In genomic region chr17:74599531-74599939, GRCh38 we compare ENCODE assay signal across 14 cellular contexts. TPM values are rescaled to one million over a fixed set of nuclear protein-coding genes. Genes with fewer than 3 reads are reported as not detected.
A peak's percentile ranks its signal among the peaks of the same experiment; 100 is the strongest.
DNase-seq lines count a peak whose midpoint lies in the region; TF ChIP-seq lines count a peak whose summit lies in the region.
"Had no signal": no experiment of that assay in that cellular context is flagged by ENCODE, and none has a peak within 500 bp of the region (broad histone marks: within the 10 kb centered on the region; RNA-seq: fewer than 3 reads in every experiment).

No MANE protein-coding gene starts in this region.

- 35% methylated on average over 5 of the region's 5 CpGs for WGBS in smooth muscle cell (ENCODE audit: low lambda C conversion rate)

- no peaks in the 10 kb centered on the region for H3K79me2 ChIP-seq in smooth muscle cell (ENCODE audit: low read depth)

- no peak overlapping the region for H3K9ac ChIP-seq in smooth muscle cell (ENCODE audit: low read depth)

- peak; percentile 48 for DNase-seq in DMS 273 (lab: John Stamatoyannopoulos, UW; ENCODE audit: unreplicated experiment)
- no peak for DNase-seq in DMS 273 treated with DMSO at 0.1 percent for 48 hours (lab: John Stamatoyannopoulos, UW)
- DNase-seq in NOMO-1 treated with dmso at 0.1 percent for 144 hours (lab: John Stamatoyannopoulos, UW; ENCODE audit: unreplicated experiment), result peak; percentile 95
- peak; percentile 58 for DNase-seq in pons (ENCODE audit: low spot score)
- DNase-seq in T-helper 2 cell treated with Interferon-gamma antibody and Interleukin-4, amounts not matched to agents 5 μg/mL and 100 μg/mL, for 36 hours (ENCODE audit: low spot score), result no peak
- no peak for DNase-seq in smooth muscle cell (lab: John Stamatoyannopoulos, UW; ENCODE audit: unreplicated experiment)
- DNase-seq in DMS153 (lab: John Stamatoyannopoulos, UW), result no peak
- DNase-seq: activated CD8-positive, alpha-beta memory T cell treated with anti-CD3 and anti-CD28 coated beads for 24 hours; NCI-H1048; NCI-H510A had no signal

- H3K4me1 Mint-ChIP-seq in dendritic cell treated with granulocyte-macrophage colony-stimulating factor and Interleukin-4, amounts not matched to agents 40 ng/mL and 50 ng/mL, for 4 days (ENCODE audit: low read depth), result peaks cover 86% of the 10 kb centered on the region
- peaks cover 8% of the 10 kb centered on the region for H3K4me1 Mint-ChIP-seq in T-helper 2 cell treated with Interferon-gamma antibody and Interleukin-4, amounts not matched to agents 5 μg/mL and 100 μg/mL, for 36 hours (ENCODE audit: low read depth)

- H3K27me3 ChIP-seq in smooth muscle cell (ENCODE audit: low read depth), result no peaks in the 10 kb centered on the region

- no peaks in the 10 kb centered on the region for H3K9me3 ChIP-seq in smooth muscle cell (replicated peaks; ENCODE audit: low read depth)

- no peak overlapping the region for H3K27ac ChIP-seq in smooth muscle cell (ENCODE audit: low read depth)
- H3K27ac ChIP-seq: 22Rv1 had no signal

- H3K4me3 Mint-ChIP-seq in dendritic cell treated with granulocyte-macrophage colony-stimulating factor and Interleukin-4, amounts not matched to agents 40 ng/mL and 50 ng/mL, for 4 days, result peak overlapping the region; percentile 30
- no peak overlapping the region for H3K4me3 Mint-ChIP-seq in T-helper 2 cell treated with Interferon-gamma antibody and Interleukin-4, amounts not matched to agents 5 μg/mL and 100 μg/mL, for 36 hours

- intact Hi-C loops in dendritic cell treated with granulocyte-macrophage colony-stimulating factor and Interleukin-4, amounts not matched to agents 40 ng/mL and 50 ng/mL, for 4 days (cut with micrococcal nuclease), result loop anchor here (1.0 kb wide), 1 partner anchor 33 kb away; no protein-coding TSS in a partner anchor

- H4K20me1 ChIP-seq in smooth muscle cell (ENCODE audit: low read depth), result no peaks in the 10 kb centered on the region

- no peaks in the 10 kb centered on the region for H3F3A ChIP-seq in smooth muscle cell (ENCODE audit: low read depth)

- H2AFZ ChIP-seq in smooth muscle cell (ENCODE audit: low read depth), result no peak overlapping the region

- H3K27me3 Mint-ChIP-seq in dendritic cell treated with granulocyte-macrophage colony-stimulating factor and Interleukin-4, amounts not matched to agents 40 ng/mL and 50 ng/mL, for 4 days, result peaks cover 23% of the 10 kb centered on the region
- H3K27me3 Mint-ChIP-seq in T-helper 2 cell treated with Interferon-gamma antibody and Interleukin-4, amounts not matched to agents 5 μg/mL and 100 μg/mL, for 36 hours (ENCODE audit: low read depth), result peaks cover 29% of the 10 kb centered on the region

- H3K9me3 Mint-ChIP-seq in dendritic cell treated with granulocyte-macrophage colony-stimulating factor and Interleukin-4, amounts not matched to agents 40 ng/mL and 50 ng/mL, for 4 days, result no peaks in the 10 kb centered on the region
- no peaks in the 10 kb centered on the region for H3K9me3 Mint-ChIP-seq in T-helper 2 cell treated with Interferon-gamma antibody and Interleukin-4, amounts not matched to agents 5 μg/mL and 100 μg/mL, for 36 hours

- no peak overlapping the region for H3K4me2 ChIP-seq in smooth muscle cell

- TF ChIP-seq CTCF in smooth muscle cell (IDR thresholded peaks at IDR 0.05; ENCODE audit: borderline replicate concordance, insufficient read depth, poor library complexity, severe bottlenecking), result no peak

- H3K4me1 ChIP-seq in smooth muscle cell (ENCODE audit: low read depth), result no peaks in the 10 kb centered on the region

- no peaks in the 10 kb centered on the region for H3K36me3 ChIP-seq in smooth muscle cell (ENCODE audit: low read depth)

- peak overlapping the region; percentile 69 for H3K27ac Mint-ChIP-seq in dendritic cell treated with granulocyte-macrophage colony-stimulating factor and Interleukin-4, amounts not matched to agents 40 ng/mL and 50 ng/mL, for 4 days
- H3K27ac Mint-ChIP-seq in T-helper 2 cell treated with Interferon-gamma antibody and Interleukin-4, amounts not matched to agents 5 μg/mL and 100 μg/mL, for 36 hours, result no peak overlapping the region

- H3K36me3 Mint-ChIP-seq in dendritic cell treated with granulocyte-macrophage colony-stimulating factor and Interleukin-4, amounts not matched to agents 40 ng/mL and 50 ng/mL, for 4 days (ENCODE audit: low read depth), result no peaks in the 10 kb centered on the region
- no peaks in the 10 kb centered on the region for H3K36me3 Mint-ChIP-seq in T-helper 2 cell treated with Interferon-gamma antibody and Interleukin-4, amounts not matched to agents 5 μg/mL and 100 μg/mL, for 36 hours (ENCODE audit: low read depth)

- H3K4me3 ChIP-seq in smooth muscle cell, result no peak overlapping the region

RNA-seq across cellular contexts. Expression of gene CD300LD, which starts 7.5 kb away (rescaled TPM):
- total RNA-seq in smooth muscle cell, result not detected in 2 replicates
- not detected in 2 replicates for polyA plus RNA-seq in smooth muscle cell
- total RNA-seq: RPMI7951 had no signal
- polyA plus RNA-seq: neural cell had no signal

RNA-seq across cellular contexts. Expression of gene CD300E, which starts 24.0 kb away (rescaled TPM):
- 0.09 TPM in 1 of 2 replicates, not detected in the other for total RNA-seq in smooth muscle cell
- polyA plus RNA-seq in smooth muscle cell, result not detected in 2 replicates
- total RNA-seq: RPMI7951 had no signal
- polyA plus RNA-seq: neural cell had no signal

RNA-seq across cellular contexts. Expression of gene CD300H, which starts 32.2 kb away (rescaled TPM):
- total RNA-seq in smooth muscle cell, result not detected in 2 replicates
- 0.65 TPM in 1 of 2 replicates, not detected in the other for polyA plus RNA-seq in smooth muscle cell
- total RNA-seq: RPMI7951 had no signal
- polyA plus RNA-seq: neural cell had no signal

RNA-seq across cellular contexts. Expression of gene CD300C, which starts 53.6 kb away (rescaled TPM):
- total RNA-seq in smooth muscle cell, result not detected in 2 replicates
- polyA plus RNA-seq in smooth muscle cell, result 0.46 TPM in 1 of 2 replicates, not detected in the other
- total RNA-seq: RPMI7951 had no signal
- polyA plus RNA-seq: neural cell had no signal

Comparison
In these comparisons a context has a peak if more than half of its experiments do, and no peak if none do; other contexts are left out.
1. DNase-seq: peak in DMS 273 (single experiment), NOMO-1 treated with dmso at 0.1 percent for 144 hours (single experiment) and pons (single experiment); none in DMS 273 treated with DMSO at 0.1 percent for 48 hours (single experiment), T-helper 2 cell treated with Interferon-gamma antibody and Interleukin-4, amounts not matched to agents 5 μg/mL and 100 μg/mL, for 36 hours (single experiment), smooth muscle cell (single experiment) and DMS153 (single experiment).